8 cellular contexts compared by ENCODE assay signal in the genomic region with DNA sequence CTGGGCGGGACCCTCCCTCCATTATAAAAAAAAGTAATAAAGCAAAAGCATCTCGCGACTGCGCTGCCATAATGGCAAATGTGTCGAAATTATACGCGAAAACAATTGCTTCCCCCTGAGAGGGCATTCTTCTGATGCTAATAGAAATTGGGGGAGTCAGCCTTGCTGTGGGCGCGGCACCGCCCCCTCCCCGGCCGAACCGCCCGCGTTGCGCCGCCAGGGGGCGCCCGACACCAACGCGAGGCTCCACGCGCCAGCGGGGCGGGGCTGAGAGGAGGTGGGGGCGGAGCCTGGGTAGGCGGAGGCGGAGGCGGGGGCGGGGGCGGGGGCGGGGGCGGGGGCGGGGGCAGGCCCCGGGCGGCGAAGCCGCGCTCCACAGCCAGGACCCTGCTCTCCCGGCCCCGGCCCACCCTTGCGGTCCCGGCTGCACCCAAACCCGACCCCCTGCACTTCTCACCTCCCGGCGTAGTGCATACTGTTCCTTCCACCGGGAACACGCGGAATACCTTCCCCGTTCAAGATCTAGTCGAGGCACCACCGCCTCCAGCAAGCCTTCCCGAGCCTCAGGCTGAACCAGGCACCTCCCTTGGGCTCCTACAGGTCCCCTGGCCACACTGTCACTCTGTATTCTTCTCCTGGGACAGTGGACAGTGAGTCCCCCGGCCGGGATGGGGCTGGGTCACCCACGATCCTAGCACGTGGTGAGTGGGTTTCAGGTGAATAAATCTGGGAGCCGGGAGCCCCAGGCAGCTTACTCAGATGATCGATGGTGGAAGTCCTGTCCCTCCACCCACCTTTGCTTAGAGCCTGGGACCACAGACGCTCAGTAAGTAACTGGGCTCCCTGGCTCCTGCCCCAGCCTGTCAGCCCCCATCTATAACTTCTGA. TPM values are rescaled to one million over a fixed set of nuclear protein-coding genes. Genes with fewer than 3 reads are reported as not detected.
DNase-seq lines count a peak whose midpoint lies in the region; ATAC-seq and TF ChIP-seq lines count a peak whose summit lies in the region.

No MANE protein-coding gene starts in this region.

- ATAC-seq in left colon (peak; percentile 72), HG03342 (IDR thresholded peaks at IDR 0.05; ENCODE audit: unreplicated experiment) (no peak)

- H3K9ac ChIP-seq in colonic mucosa (ENCODE audit: low read depth in 2 of 2, low read length in 2 of 2), result peak overlapping the region; percentile 66 to 73

- DNase-seq in COR-L47 (lab: John Stamatoyannopoulos, UW) (peak; percentile 54), HAP-1 (ENCODE audit: low spot score in 2 of 2) (peak; percentile 58 to 88), NCI-H2196 (lab: John Stamatoyannopoulos, UW; ENCODE audit: unreplicated experiment) (peak; percentile 88), colonic mucosa (peak; percentile 87), left colon (peak; percentile 67 to 91)
- DNase-seq in activated CD4-positive, alpha-beta T cell treated with anti-CD3 and anti-CD28 coated beads for 48 hours, result peak; percentile 86
- peak; percentile 67 to 85 (median 77) for DNase-seq in stimulated activated CD4-positive, alpha-beta T cell treated with anti-CD3 and anti-CD28 coated beads, Interleukin-1b, Interleukin-23, amount 100 ng/mL, for 24 hours (ENCODE audit: low read depth in 4 of 4, low spot score in 1 of 4)

- H3K4me3 ChIP-seq in HAP-1, result peak overlapping the region; percentile 34
- peak overlapping the region; percentile 36 for H3K4me3 ChIP-seq in colonic mucosa

- peak; percentile 82 for TF ChIP-seq CTCF in colonic mucosa (IDR thresholded peaks at IDR 0.05)

- peaks cover 14% of the 10 kb centered on the region for H3K4me1 ChIP-seq in HAP-1
- peaks cover 18% of the 10 kb centered on the region for H3K4me1 ChIP-seq in colonic mucosa

- intact Hi-C loops in colonic mucosa (cut with DNase I) (loop anchor here (1.0 to 5.0 kb wide), 2 partner anchors 166 to 283 kb away; no protein-coding TSS in a partner anchor), left colon (cut with DNase I, micrococcal nuclease) (loop anchor here (5.0 to 10.0 kb wide), 2 partner anchors 168 to 286 kb away; no protein-coding TSS in a partner anchor)

- H3K27me3 ChIP-seq in HAP-1 (ENCODE audit: low read depth) (no peaks in the 10 kb centered on the region), colonic mucosa (no peaks in the 10 kb centered on the region)

- no peaks in the 10 kb centered on the region for H3K36me3 ChIP-seq in HAP-1 (replicated peaks)
- no peaks in the 10 kb centered on the region for H3K36me3 ChIP-seq in colonic mucosa

- no peaks in the 10 kb centered on the region for H3K9me3 ChIP-seq in HAP-1
- H3K9me3 ChIP-seq in colonic mucosa, result no peaks in the 10 kb centered on the region

- in situ Hi-C loops in HAP-1 (cut with MboI; ENCODE audit: low sequenced_read_pairs), result loop anchor here (5.0 to 10.0 kb wide), 2 partner anchors 288 to 696 kb away; no protein-coding TSS in a partner anchor

- no peak overlapping the region for H3K27ac ChIP-seq in colonic mucosa

RNA-seq across cellular contexts. Expression of a gene that starts 15.5 kb away (rescaled TPM):
- total RNA-seq in colonic mucosa (1 to 10 TPM in 1 of 2 donors, under 1 TPM in 1; 0.32 to 3.6 TPM), left colon (under 1 TPM in 1 of 2 donors, not detected in 1; 0.34 TPM)

RNA-seq across cellular contexts. Expression of a gene that starts 28.5 kb away (rescaled TPM):
- total RNA-seq in colonic mucosa (10 to 100 TPM; 38.5 to 44.8 TPM), left colon (10 to 100 TPM; 36.0 to 52.2 TPM)

RNA-seq across cellular contexts. Expression of a gene that starts 40.5 kb away (rescaled TPM):
- total RNA-seq in colonic mucosa (10 to 100 TPM; 36.1 to 75.3 TPM), left colon (10 to 100 TPM; 47.0 to 60.7 TPM)
